Comparison of ENCODE assay signal across 23 cellular contexts in the genomic region with DNA sequence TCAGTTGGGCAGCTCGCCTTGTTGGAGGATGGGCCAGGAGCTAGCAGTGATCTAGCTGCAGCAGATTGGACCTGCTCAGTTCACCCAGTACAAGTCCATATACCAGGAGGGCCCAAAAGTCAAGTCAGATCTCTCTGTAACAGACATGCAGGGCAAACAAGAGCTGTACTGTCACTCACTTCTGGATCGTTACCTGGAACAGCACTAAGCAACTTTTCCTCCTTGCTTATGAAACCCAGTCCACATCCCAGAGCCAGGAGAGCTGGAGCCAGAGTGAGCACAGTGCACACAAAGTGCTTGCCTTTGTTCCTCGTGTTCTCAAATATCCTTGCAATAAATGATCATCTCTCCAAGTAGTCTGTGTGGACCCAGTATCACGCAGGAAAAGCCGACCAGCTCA.
DNase-seq lines count a peak whose midpoint lies in the region; ATAC-seq, FAIRE-seq and TF ChIP-seq lines count a peak whose summit lies in the region.
"Had no signal": no experiment of that assay in that cellular context is flagged by ENCODE, and none has a peak within 500 bp of the region (broad histone marks: within the 10 kb centered on the region; RNA-seq: fewer than 3 reads in every experiment).

No MANE protein-coding gene starts in this region.

- H3K27ac ChIP-seq in right lobe of liver = no peak overlapping the region
- no peak overlapping the region for H3K27ac ChIP-seq in HepG2 (ENCODE audit: extremely low read length, insufficient read depth, low read length)
- H3K27ac ChIP-seq in psoas muscle = no peak overlapping the region
- peak overlapping the region; percentile 23 for H3K27ac ChIP-seq in temporal lobe (ENCODE audit: low read depth, low read length)
- no peak overlapping the region for H3K27ac ChIP-seq in pancreas
- H3K27ac ChIP-seq: 22Rv1; A549; BLaER1 treated with 17β-estradiol and CSF1 and Interleukin-3, amounts not matched to agents 10 nM and 100 nM; C4-2B had no signal

- no peak overlapping the region for H2AFZ ChIP-seq in HepG2 (ENCODE audit: low read length)

- TF ChIP-seq EP300 in HepG2 (IDR thresholded peaks at IDR 0.05; ENCODE audit: low read depth in 2 of 2, low read length in 2 of 2) (no peak), HepG2 (CRISPR knock-in tag; IDR thresholded peaks at IDR 0.05; ENCODE audit: borderline replicate concordance) (no peak)

- POLR2A ChIA-PET in HepG2 (lab: Yijun Ruan, JAX) = no interaction called here

- no peak overlapping the region for H3K9ac ChIP-seq in HepG2 (ENCODE audit: insufficient read depth, low read depth, low read length)
- H3K9ac ChIP-seq: BLaER1 treated with 17β-estradiol and CSF1 and Interleukin-3, amounts not matched to agents 10 nM and 100 nM had no signal

- intact Hi-C loops in right lobe of liver (cut with DNase I) = no loop called here
- intact Hi-C loops in HepG2 (cut with micrococcal nuclease; ENCODE audit: unreplicated experiment) = no loop called here
- intact Hi-C loops in psoas muscle (cut with DNase I) = no loop called here
- intact Hi-C loops in pancreas (cut with DNase I) = no loop called here

- in situ Hi-C loops in HepG2 (cut with HindIII; ENCODE audit: extremely low pct_ligation_motif_present, low pct_unique_long_range_greater_than_20kb) = no loop called here

- H3K9me3 ChIP-seq in right lobe of liver (no peaks in the 10 kb centered on the region), HepG2 (ENCODE audit: low read length) (no peaks in the 10 kb centered on the region), psoas muscle (no peaks in the 10 kb centered on the region), pancreas (no peaks in the 10 kb centered on the region)
- H3K9me3 ChIP-seq: A549, Caco-2 had no signal

- FAIRE-seq in HepG2 (lab: Jason Lieb, UNC) = no peak
- FAIRE-seq in pancreas (lab: Jason Lieb, UNC) = no peak
- FAIRE-seq: A549, D721Med, G401.6, GM12891, GM19239 had no signal

- H3K27me3 ChIP-seq in right lobe of liver (no peaks in the 10 kb centered on the region), HepG2 (ENCODE audit: control insufficient read depth in 1 of 2, insufficient read depth in 2 of 2, low read length in 2 of 2) (no peaks in the 10 kb centered on the region), psoas muscle (ENCODE audit: insufficient read depth in 3 of 3, low read length in 2 of 3) (no peaks in the 10 kb centered on the region), pancreas (no peaks in the 10 kb centered on the region)
- H3K27me3 ChIP-seq: BLaER1 treated with 17β-estradiol and CSF1 and Interleukin-3, amounts not matched to agents 10 nM and 100 nM had no signal

- H3K4me3 ChIP-seq in right lobe of liver (no peak overlapping the region), HepG2 (replicated peaks in 1 of 3; ENCODE audit: insufficient read depth in 1 of 3, low read depth in 2 of 3, low read length in 3 of 3) (no peak overlapping the region), psoas muscle (no peak overlapping the region), pancreas (no peak overlapping the region)
- H3K4me3 ChIP-seq: A549; BLaER1 treated with 17β-estradiol and CSF1 and Interleukin-3, amounts not matched to agents 10 nM and 100 nM had no signal

- no TSS peak for BruUV-seq in HepG2 (replicated peaks; lab: Mats Ljungman, UMichigan)

- no peak overlapping the region for H3K4me2 ChIP-seq in HepG2 (ENCODE audit: low read depth, low read length)
- H3K4me2 ChIP-seq: A549; BLaER1 treated with 17β-estradiol and CSF1 and Interleukin-3, amounts not matched to agents 10 nM and 100 nM had no signal

- CTCF ChIA-PET in HepG2 (lab: Yijun Ruan, JAX; ENCODE audit: low intra/inter-chr PET ratio, low total read pairs) = no interaction called here

- no peak for TF ChIP-seq RAD21 in HepG2 (CRISPR knock-in tag; IDR thresholded peaks at IDR 0.05)

- no peaks in the 10 kb centered on the region for H4K20me1 ChIP-seq in HepG2 (ENCODE audit: insufficient read depth, low read length)
- H4K20me1 ChIP-seq: BLaER1 treated with 17β-estradiol and CSF1 and Interleukin-3, amounts not matched to agents 10 nM and 100 nM had no signal

- H3K79me2 ChIP-seq in HepG2 (ENCODE audit: insufficient read depth, low read length) = no peaks in the 10 kb centered on the region

- peak in 3 of 4 donors; percentile 25 to 59 (median 55) for ATAC-seq in right lobe of liver
- no peak for ATAC-seq in HepG2
- peak; percentile 95 for ATAC-seq in left lobe of liver
- peak in 3 of 4 donors; percentile 46 to 64 (median 58) for ATAC-seq in psoas muscle
- ATAC-seq in GM18861 (IDR thresholded peaks at IDR 0.05; ENCODE audit: unreplicated experiment) = no peak
- no peak for ATAC-seq in pancreas
- ATAC-seq: A549; CD8-positive, alpha-beta T cell had no signal

- no peaks in the 10 kb centered on the region for H3K36me3 ChIP-seq in right lobe of liver
- no peaks in the 10 kb centered on the region for H3K36me3 ChIP-seq in HepG2 (replicated peaks in 1 of 2; ENCODE audit: control insufficient read depth in 1 of 2, insufficient read depth in 2 of 2, low read length in 2 of 2)
- H3K36me3 ChIP-seq in psoas muscle (ENCODE audit: insufficient read depth in 1 of 2, low read depth in 1 of 2) = no peaks in the 10 kb centered on the region
- no peaks in the 10 kb centered on the region for H3K36me3 ChIP-seq in pancreas

- peak in 1 of 3 donors; percentile 55 for DNase-seq in right lobe of liver
- no peak for DNase-seq in HepG2 (ENCODE audit: low spot score)
- peak; percentile 55 for DNase-seq in left lobe of liver (ENCODE audit: low spot score)
- no peak for DNase-seq in psoas muscle
- DNase-seq in activated gamma-delta T cell treated with Interleukin-2 at 50 U/mL for 16 hours = no peak
- no peak for DNase-seq in pancreas
- DNase-seq: AML-193; Caco-2; Calu3; CD4-positive, alpha-beta T cell; CD8-positive, alpha-beta T cell; DMS79 treated with DMSO at 0.1 percent for 48 hours; GF-D8 had no signal

- TF ChIP-seq CTCF in right lobe of liver (IDR thresholded peaks at IDR 0.05) = no peak
- no peak for TF ChIP-seq CTCF in HepG2 (CRISPR knock-in tag; IDR thresholded peaks at IDR 0.05)
- no peak for TF ChIP-seq CTCF in psoas muscle (IDR thresholded peaks at IDR 0.05)
- TF ChIP-seq CTCF in pancreas (IDR thresholded peaks at IDR 0.05) = no peak

- no peaks in the 10 kb centered on the region for H3K4me1 ChIP-seq in right lobe of liver
- no peaks in the 10 kb centered on the region for H3K4me1 ChIP-seq in HepG2 (ENCODE audit: insufficient read depth, low read length)
- H3K4me1 ChIP-seq in psoas muscle = peaks cover 28% of the 10 kb centered on the region
- no peaks in the 10 kb centered on the region for H3K4me1 ChIP-seq in pancreas
- H3K4me1 ChIP-seq: BLaER1 treated with 17β-estradiol and CSF1 and Interleukin-3, amounts not matched to agents 10 nM and 100 nM had no signal

- TF ChIP-seq POLR2A in right lobe of liver (IDR thresholded peaks at IDR 0.05) = no peak
- no peak for TF ChIP-seq POLR2A in HepG2 (IDR thresholded peaks at IDR 0.05; ENCODE audit: insufficient read depth in 1 of 2, low read depth in 2 of 2, low read length in 2 of 2)

- WGBS in right lobe of liver (ENCODE audit: insufficient coverage, low coverage, low lambda C conversion rate, missing lambda C conversion rate) = 92% methylated on average over 4 of the region's 5 CpGs
- WGBS in HepG2 (ENCODE audit: low lambda C conversion rate) = 94% methylated on average over 5 of the region's 5 CpGs
- WGBS in psoas muscle, 3 donors = 50 to 82% (median 64%) methylated on average over 5 of the region's 5 CpGs
- 93 to 97% methylated on average over 5 of the region's 5 CpGs for WGBS in pancreas, 2 donors

TF ChIP-seq in HepG2, 621 proteins besides CTCF, POLR2A, EP300 and RAD21 (continues in another document):
- TF ChIP-seq ZFP91 (CRISPR knock-in tag; IDR thresholded peaks at IDR 0.05; ENCODE audit: borderline replicate concordance) (no peak), GFI1 (CRISPR knock-in tag; IDR thresholded peaks at IDR 0.05; ENCODE audit: borderline replicate concordance) (no peak), ZNF281 (CRISPR knock-in tag; IDR thresholded peaks at IDR 0.05; ENCODE audit: borderline replicate concordance) (no peak), ZSCAN21 (CRISPR knock-in tag; IDR thresholded peaks at IDR 0.05; ENCODE audit: borderline replicate concordance) (no peak), ZNF766 (CRISPR knock-in tag; IDR thresholded peaks at IDR 0.05; ENCODE audit: borderline replicate concordance) (no peak), ETV6 (CRISPR knock-in tag; conservative IDR thresholded peaks at IDR 0.05) (no peak), ZNF256 (CRISPR knock-in tag; conservative IDR thresholded peaks at IDR 0.05) (no peak), ZNF589 (CRISPR knock-in tag; conservative IDR thresholded peaks at IDR 0.05) (no peak), HIVEP1 (CRISPR knock-in tag; IDR thresholded peaks at IDR 0.05) (no peak)

Comparison
In these comparisons a context has a peak if more than half of its experiments do, and no peak if none do; other contexts are left out.
1. ATAC-seq: peak in right lobe of liver (3 of 4), left lobe of liver (single experiment) and psoas muscle (3 of 4); none in HepG2 (single experiment), GM18861 (single experiment) and pancreas (0 of 4).